15 cellular contexts compared by ENCODE assay signal in genomic region chr2:71589763-71590162, GRCh38.
A peak's percentile ranks its signal among the peaks of the same experiment; 100 is the strongest.
DNase-seq lines count a peak whose midpoint lies in the region; ATAC-seq and TF ChIP-seq lines count a peak whose summit lies in the region.
"Had no signal": no experiment of that assay in that cellular context is flagged by ENCODE, and none has a peak within 500 bp of the region (broad histone marks: within the 10 kb centered on the region; RNA-seq: fewer than 3 reads in every experiment).

No MANE protein-coding gene starts in this region.

- no peak for TF ChIP-seq POLR2A in lower leg skin (IDR thresholded peaks at IDR 0.05)

- H3F3A ChIP-seq in neural progenitor cell (ENCODE audit: low read depth) = no peaks in the 10 kb centered on the region

- H3K27ac Mint-ChIP-seq in stimulated activated naive CD8-positive, alpha-beta T cell treated with anti-CD3 and anti-CD28 coated beads, Interleukin-15, amount 100 ng/mL, for 72 hours = no peak overlapping the region
- peak overlapping the region; percentile 33 for H3K27ac Mint-ChIP-seq in glutamatergic neuron (ENCODE audit: unreplicated experiment)
- peak overlapping the region; percentile 27 for H3K27ac Mint-ChIP-seq in neural progenitor cell
- no peak overlapping the region for H3K27ac Mint-ChIP-seq in activated CD4-positive, alpha-beta memory T cell treated with anti-CD3 and anti-CD28 coated beads for 36 hours
- H3K27ac Mint-ChIP-seq in activated CD4-positive, alpha-beta T cell treated with anti-CD3 and anti-CD28 coated beads, Interleukin-2, amount 10 ng/mL, durations not matched to agents 24 days and 14 days = no peak overlapping the region

- no peaks in the 10 kb centered on the region for H3K27me3 ChIP-seq in neural progenitor cell

- TF ChIP-seq CTCF in glutamatergic neuron (IDR thresholded peaks at IDR 0.05; ENCODE audit: partially characterized antibody, unreplicated experiment) (no peak), neural progenitor cell (IDR thresholded peaks at IDR 0.05) (no peak), lower leg skin (IDR thresholded peaks at IDR 0.05) (no peak)

- intact Hi-C loops in activated CD4-positive, alpha-beta memory T cell treated with anti-CD3 and anti-CD28 coated beads for 36 hours (cut with micrococcal nuclease) = no loop called here
- intact Hi-C loops in lower leg skin (cut with DNase I; ENCODE audit: low total_unique reads) = no loop called here
- intact Hi-C loops in activated CD4-positive, alpha-beta T cell treated with anti-CD3 and anti-CD28 coated beads, Interleukin-2, amount 10 ng/mL, durations not matched to agents 24 days and 14 days (cut with micrococcal nuclease) = no loop called here

- H3K27ac ChIP-seq in neural progenitor cell = no peak overlapping the region
- H3K27ac ChIP-seq: 22Rv1 had no signal

- H3K4me3 Mint-ChIP-seq in stimulated activated naive CD8-positive, alpha-beta T cell treated with anti-CD3 and anti-CD28 coated beads, Interleukin-15, amount 100 ng/mL, for 72 hours = no peak overlapping the region
- H3K4me3 Mint-ChIP-seq in glutamatergic neuron (ENCODE audit: unreplicated experiment) (no peak overlapping the region), neural progenitor cell (no peak overlapping the region)
- H3K4me3 Mint-ChIP-seq in activated CD4-positive, alpha-beta memory T cell treated with anti-CD3 and anti-CD28 coated beads for 36 hours = no peak overlapping the region
- no peak overlapping the region for H3K4me3 Mint-ChIP-seq in activated CD4-positive, alpha-beta T cell treated with anti-CD3 and anti-CD28 coated beads, Interleukin-2, amount 10 ng/mL, durations not matched to agents 24 days and 14 days

- POLR2A ChIA-PET in activated CD4-positive, alpha-beta memory T cell treated with anti-CD3 and anti-CD28 coated beads for 36 hours (lab: Charles Lee) = no interaction called here

- 89 to 91% methylated on average over 10 of the region's 10 CpGs for WGBS in lower leg skin, 2 donors

- H3K9ac ChIP-seq in neural progenitor cell = no peak overlapping the region

- no peaks in the 10 kb centered on the region for H3K79me2 ChIP-seq in neural progenitor cell (ENCODE audit: low read depth)

- H3K36me3 ChIP-seq in neural progenitor cell = no peaks in the 10 kb centered on the region

- H2AFZ ChIP-seq in neural progenitor cell (replicated peaks) = no peak overlapping the region

- peaks cover 27% of the 10 kb centered on the region for H3K4me1 ChIP-seq in neural progenitor cell

- H3K4me2 ChIP-seq in neural progenitor cell = peak overlapping the region; percentile 20

- no peaks in the 10 kb centered on the region for H4K20me1 ChIP-seq in neural progenitor cell (ENCODE audit: low read depth)

- DNase-seq in stimulated activated naive CD8-positive, alpha-beta T cell treated with anti-CD3 and anti-CD28 coated beads, Interleukin-15, amount 100 ng/mL, for 72 hours = no peak
- DNase-seq in stimulated activated naive CD8-positive, alpha-beta T cell treated with anti-CD3 and anti-CD28 coated beads, Interleukin-15, Interleukin-2, amounts not matched to agents 100 U/mL and 50 U/mL, for 24 hours = no peak
- DNase-seq in glutamatergic neuron (no peak), neural progenitor cell (ENCODE audit: low spot score) (peak; percentile 60), lower leg skin (ENCODE audit: low spot score in 2 of 2) (no peak), HK-2 (ENCODE audit: unreplicated experiment) (no peak)
- DNase-seq in activated CD4-positive, alpha-beta memory T cell treated with anti-CD3 and anti-CD28 coated beads for 36 hours = no peak
- no peak for DNase-seq in activated CD4-positive, alpha-beta T cell treated with anti-CD3 and anti-CD28 coated beads, Interleukin-2, amount 10 ng/mL, durations not matched to agents 24 days and 14 days
- DNase-seq: NCI-H1417 treated with DMSO at 0.1 percent for 48 hours, NCI-H2029, NCI-H2171 treated with DMSO at 0.1 percent for 48 hours, NCI-H82, SIG-M5 had no signal

- peak; percentile 13 for ATAC-seq in stimulated activated naive CD8-positive, alpha-beta T cell treated with anti-CD3 and anti-CD28 coated beads, Interleukin-15, amount 100 ng/mL, for 72 hours
- ATAC-seq in stimulated activated naive CD8-positive, alpha-beta T cell treated with anti-CD3 and anti-CD28 coated beads, Interleukin-15, Interleukin-2, amounts not matched to agents 100 U/mL and 50 U/mL, for 24 hours = no peak
- ATAC-seq: HepG2 had no signal

- H3K27me3 Mint-ChIP-seq in stimulated activated naive CD8-positive, alpha-beta T cell treated with anti-CD3 and anti-CD28 coated beads, Interleukin-15, amount 100 ng/mL, for 72 hours = no peaks in the 10 kb centered on the region
- H3K27me3 Mint-ChIP-seq in glutamatergic neuron (ENCODE audit: unreplicated experiment) (peaks cover 8% of the 10 kb centered on the region), neural progenitor cell (ENCODE audit: insufficient read depth, low read depth) (peaks cover 7% of the 10 kb centered on the region)
- H3K27me3 Mint-ChIP-seq in activated CD4-positive, alpha-beta memory T cell treated with anti-CD3 and anti-CD28 coated beads for 36 hours = peaks cover 1% of the 10 kb centered on the region
- no peaks in the 10 kb centered on the region for H3K27me3 Mint-ChIP-seq in activated CD4-positive, alpha-beta T cell treated with anti-CD3 and anti-CD28 coated beads, Interleukin-2, amount 10 ng/mL, durations not matched to agents 24 days and 14 days

- peaks cover 5% of the 10 kb centered on the region for H3K36me3 Mint-ChIP-seq in glutamatergic neuron (ENCODE audit: unreplicated experiment)
- H3K36me3 Mint-ChIP-seq in neural progenitor cell = no peaks in the 10 kb centered on the region
- H3K36me3 Mint-ChIP-seq in activated CD4-positive, alpha-beta memory T cell treated with anti-CD3 and anti-CD28 coated beads for 36 hours = no peaks in the 10 kb centered on the region
- H3K36me3 Mint-ChIP-seq in activated CD4-positive, alpha-beta T cell treated with anti-CD3 and anti-CD28 coated beads, Interleukin-2, amount 10 ng/mL, durations not matched to agents 24 days and 14 days (ENCODE audit: low read depth) = no peaks in the 10 kb centered on the region

- no peaks in the 10 kb centered on the region for H3K4me1 Mint-ChIP-seq in stimulated activated naive CD8-positive, alpha-beta T cell treated with anti-CD3 and anti-CD28 coated beads, Interleukin-15, amount 100 ng/mL, for 72 hours
- peaks cover 28% of the 10 kb centered on the region for H3K4me1 Mint-ChIP-seq in glutamatergic neuron (ENCODE audit: low read depth, unreplicated experiment)
- H3K4me1 Mint-ChIP-seq in neural progenitor cell = peaks cover 29% of the 10 kb centered on the region
- no peaks in the 10 kb centered on the region for H3K4me1 Mint-ChIP-seq in activated CD4-positive, alpha-beta memory T cell treated with anti-CD3 and anti-CD28 coated beads for 36 hours (ENCODE audit: low read depth)
- H3K4me1 Mint-ChIP-seq in activated CD4-positive, alpha-beta T cell treated with anti-CD3 and anti-CD28 coated beads, Interleukin-2, amount 10 ng/mL, durations not matched to agents 24 days and 14 days = no peaks in the 10 kb centered on the region

- CTCF ChIA-PET in activated CD4-positive, alpha-beta memory T cell treated with anti-CD3 and anti-CD28 coated beads for 36 hours (lab: Charles Lee) = no interaction called here

- H3K4me3 ChIP-seq in neural progenitor cell (no peak overlapping the region), lower leg skin (ENCODE audit: low read depth, poor library complexity, severe bottlenecking) (no peak overlapping the region)

- H3K9me3 Mint-ChIP-seq in stimulated activated naive CD8-positive, alpha-beta T cell treated with anti-CD3 and anti-CD28 coated beads, Interleukin-15, amount 100 ng/mL, for 72 hours = no peaks in the 10 kb centered on the region
- H3K9me3 Mint-ChIP-seq in glutamatergic neuron (ENCODE audit: unreplicated experiment) = peaks cover 4% of the 10 kb centered on the region
- H3K9me3 Mint-ChIP-seq in neural progenitor cell = no peaks in the 10 kb centered on the region
- no peaks in the 10 kb centered on the region for H3K9me3 Mint-ChIP-seq in activated CD4-positive, alpha-beta memory T cell treated with anti-CD3 and anti-CD28 coated beads for 36 hours
- H3K9me3 Mint-ChIP-seq in activated CD4-positive, alpha-beta T cell treated with anti-CD3 and anti-CD28 coated beads, Interleukin-2, amount 10 ng/mL, durations not matched to agents 24 days and 14 days = no peaks in the 10 kb centered on the region

- no peaks in the 10 kb centered on the region for H3K9me3 ChIP-seq in neural progenitor cell (ENCODE audit: low read depth)

Comparison
In these comparisons a context has a peak if more than half of its experiments do, and no peak if none do; other contexts are left out.
1. H3K27ac Mint-ChIP-seq: peak in glutamatergic neuron (single experiment) and neural progenitor cell (single experiment); none in stimulated activated naive CD8-positive, alpha-beta T cell treated with anti-CD3 and anti-CD28 coated beads, Interleukin-15, amount 100 ng/mL, for 72 hours (0 of 2), activated CD4-positive, alpha-beta memory T cell treated with anti-CD3 and anti-CD28 coated beads for 36 hours (single experiment) and activated CD4-positive, alpha-beta T cell treated with anti-CD3 and anti-CD28 coated beads, Interleukin-2, amount 10 ng/mL, durations not matched to agents 24 days and 14 days (single experiment).